Comparison of ENCODE assay signal across 30 cellular contexts in the genomic region with DNA sequence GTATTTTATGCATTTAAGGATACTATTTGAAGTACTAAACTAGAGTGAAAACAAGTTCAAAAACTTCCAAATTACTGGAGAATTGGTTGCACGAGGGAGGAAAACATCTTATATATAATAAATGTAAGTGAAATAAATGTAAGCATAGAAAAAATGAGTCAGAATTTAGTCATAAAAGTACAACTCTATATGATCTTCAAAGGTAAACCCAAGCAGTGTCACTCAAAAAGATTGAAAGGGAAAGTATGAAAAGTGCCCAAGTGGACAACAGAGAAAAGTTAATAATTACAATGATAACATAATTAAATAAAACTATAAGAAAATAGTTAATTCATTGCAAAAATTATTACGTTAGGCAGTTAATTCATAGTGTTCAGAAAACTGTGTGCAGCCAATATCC.
"Had no signal": no experiment of that assay in that cellular context is flagged by ENCODE, and none has a peak within 500 bp of the region (broad histone marks: within the 10 kb centered on the region; RNA-seq: fewer than 3 reads in every experiment).

No MANE protein-coding gene starts in this region.

- H3K4me1 ChIP-seq: parathyroid adenoma, psoas muscle, right lobe of liver, sigmoid colon, stomach, thyroid gland, tibial nerve, upper lobe of left lung, vagina had no signal

- H3K4me3 Mint-ChIP-seq: naive thymus-derived CD8-positive, alpha-beta T cell; natural killer cell treated with Interleukin-12 subunit alpha and Interleukin-12 subunit beta and Interleukin-15 and Interleukin-18, amount 100 ng/mL, for 72 hours; nephron progenitor cell; neural crest cell; stimulated activated effector memory CD8-positive, alpha-beta T cell treated with anti-CD3 and anti-CD28 coated beads, Interleukin-12 subunit alpha, Interleukin-12 subunit beta, amount 100 ng/mL, for 72 hours; stimulated activated naive B cell treated with anti-CD40 and anti-IgM and Interleukin-4, amounts not matched to agents 10 μg/mL and 1 μg/mL and 100 μg/mL, for 72 hours; stimulated activated naive CD8-positive, alpha-beta T cell treated with anti-CD3 and anti-CD28 coated beads, Interleukin-15, Interleukin-2, amounts not matched to agents 100 ng/mL and 50 ng/mL, for 24 hours had no signal

- H3K36me3 ChIP-seq: neutrophil, right lobe of liver, sigmoid colon, stomach, thoracic aorta, thyroid gland, tibial nerve, upper lobe of left lung, vagina had no signal

- H3K27me3 Mint-ChIP-seq: naive thymus-derived CD8-positive, alpha-beta T cell; natural killer cell treated with Interleukin-12 subunit alpha and Interleukin-12 subunit beta and Interleukin-15 and Interleukin-18, amount 100 ng/mL, for 72 hours; progenitor cell of endocrine pancreas; stimulated activated naive B cell treated with anti-CD40 and anti-IgM and Interleukin-4, amounts not matched to agents 10 μg/mL and 1 μg/mL and 100 μg/mL, for 72 hours; stimulated activated naive CD8-positive, alpha-beta T cell treated with anti-CD3 and anti-CD28 coated beads, Interleukin-15, Interleukin-2, amounts not matched to agents 100 ng/mL and 50 ng/mL, for 24 hours had no signal

- H3K27me3 ChIP-seq: neutrophil, right lobe of liver, sigmoid colon, stomach, thyroid gland, tibial nerve, upper lobe of left lung, vagina had no signal

- H3K9ac ChIP-seq: parathyroid adenoma had no signal

- H3K27ac ChIP-seq: neutrophil, parathyroid adenoma, psoas muscle, right lobe of liver, sigmoid colon, stomach, thoracic aorta, thyroid gland, tibial nerve, upper lobe of left lung, vagina had no signal

- H2AFZ ChIP-seq: parathyroid adenoma had no signal

- FAIRE-seq: urothelium cell line had no signal

- H3K9me3 ChIP-seq: neutrophil, psoas muscle, right lobe of liver, sigmoid colon, stomach, thoracic aorta, thyroid gland, tibial nerve, upper lobe of left lung, vagina had no signal

- H3K4me1 Mint-ChIP-seq: naive thymus-derived CD8-positive, alpha-beta T cell; nephron progenitor cell; neural crest cell; stimulated activated effector memory CD8-positive, alpha-beta T cell treated with anti-CD3 and anti-CD28 coated beads, Interleukin-12 subunit alpha, Interleukin-12 subunit beta, amount 100 ng/mL, for 72 hours; stimulated activated naive B cell treated with anti-CD40 and anti-IgM and Interleukin-4, amounts not matched to agents 10 μg/mL and 1 μg/mL and 100 μg/mL, for 72 hours had no signal

- ATAC-seq: naive thymus-derived CD8-positive, alpha-beta T cell; natural killer cell treated with Interleukin-12 subunit alpha and Interleukin-12 subunit beta and Interleukin-15 and Interleukin-18, amount 100 ng/mL, for 72 hours; psoas muscle; right cardiac atrium; right lobe of liver; stimulated activated effector memory CD8-positive, alpha-beta T cell treated with anti-CD3 and anti-CD28 coated beads, Interleukin-12 subunit alpha, Interleukin-12 subunit beta, amount 100 ng/mL, for 72 hours; stimulated activated naive B cell treated with anti-CD40 and anti-IgM and Interleukin-4, amounts not matched to agents 10 μg/mL and 1 μg/mL and 100 μg/mL, for 72 hours had no signal

- H3K79me2 ChIP-seq: parathyroid adenoma had no signal

- H3K36me3 Mint-ChIP-seq: naive thymus-derived CD8-positive, alpha-beta T cell; natural killer cell treated with Interleukin-12 subunit alpha and Interleukin-12 subunit beta and Interleukin-15 and Interleukin-18, amount 100 ng/mL, for 72 hours; stimulated activated effector memory CD8-positive, alpha-beta T cell treated with anti-CD3 and anti-CD28 coated beads, Interleukin-12 subunit alpha, Interleukin-12 subunit beta, amount 100 ng/mL, for 72 hours; stimulated activated naive B cell treated with anti-CD40 and anti-IgM and Interleukin-4, amounts not matched to agents 10 μg/mL and 1 μg/mL and 100 μg/mL, for 72 hours had no signal

- H3K9me3 Mint-ChIP-seq: nephron progenitor cell, neural crest cell had no signal

- H3K4me3 ChIP-seq: psoas muscle, right lobe of liver, sigmoid colon, stomach, thoracic aorta, thyroid gland, tibial nerve, upper lobe of left lung, vagina had no signal

- DNase-seq: naive thymus-derived CD8-positive, alpha-beta T cell; nephron progenitor cell; nucleus accumbens; posterior cingulate gyrus; psoas muscle; right cardiac atrium; right lobe of liver; sigmoid colon; small intestine; stimulated activated CD4-positive, alpha-beta T cell treated with anti-CD3 and anti-CD28 coated beads, Interleukin-15, amount 100 ng/mL, for 24 hours; stimulated activated CD4-positive, alpha-beta T cell treated with anti-CD3 and anti-CD28 coated beads, Interleukin-2, amount 100 ng/mL, for 24 hours; stimulated activated CD4-positive, alpha-beta T cell treated with anti-CD3 and anti-CD28 coated beads, Interleukin-2, amount 100 ng/mL, for 48 hours; stimulated activated CD4-positive, alpha-beta T cell treated with anti-CD3 and anti-CD28 coated beads, Interleukin-4, amount 100 ng/mL, for 24 hours; stimulated activated naive B cell treated with anti-CD40 and anti-IgM and Interleukin-4, amounts not matched to agents 10 μg/mL and 1 μg/mL and 100 μg/mL, for 72 hours; stimulated activated naive CD4-positive, alpha-beta T cell treated with Interleukin-2 at 50 U/mL for 16 hours; stomach; thyroid gland; trophoblast cell; upper lobe of left lung had no signal

- H3K27ac Mint-ChIP-seq: naive thymus-derived CD8-positive, alpha-beta T cell; natural killer cell treated with Interleukin-12 subunit alpha and Interleukin-12 subunit beta and Interleukin-15 and Interleukin-18, amount 100 ng/mL, for 72 hours; nephron progenitor cell; progenitor cell of endocrine pancreas; stimulated activated effector memory CD8-positive, alpha-beta T cell treated with anti-CD3 and anti-CD28 coated beads, Interleukin-12 subunit alpha, Interleukin-12 subunit beta, amount 100 ng/mL, for 72 hours; stimulated activated naive B cell treated with anti-CD40 and anti-IgM and Interleukin-4, amounts not matched to agents 10 μg/mL and 1 μg/mL and 100 μg/mL, for 72 hours; stimulated activated naive CD8-positive, alpha-beta T cell treated with anti-CD3 and anti-CD28 coated beads, Interleukin-15, Interleukin-2, amounts not matched to agents 100 ng/mL and 50 ng/mL, for 24 hours had no signal
